ENCODE assay signal across 28 cellular contexts in genomic region chr1:93235261-93235660, GRCh38.
"Had no signal": no experiment of that assay in that cellular context is flagged by ENCODE, and none has a peak within 500 bp of the region (broad histone marks: within the 10 kb centered on the region; RNA-seq: fewer than 3 reads in every experiment).

No MANE protein-coding gene starts in this region.

- H3K4me3 ChIP-seq: colonic mucosa, heart right ventricle, left lung, mucosa of descending colon, neural progenitor cell, prostate gland, sigmoid colon, stomach, thyroid gland had no signal

- H3K9me3 Mint-ChIP-seq: dendritic cell treated with granulocyte-macrophage colony-stimulating factor and Interleukin-4, amounts not matched to agents 40 ng/mL and 50 ng/mL, for 4 days; natural killer cell treated with Interleukin-12 subunit alpha and Interleukin-12 subunit beta and Interleukin-15 and Interleukin-18, amount 100 ng/mL, for 72 hours; neural progenitor cell; stimulated activated effector memory CD8-positive, alpha-beta T cell treated with anti-CD3 and anti-CD28 coated beads, Interleukin-12 subunit alpha, Interleukin-12 subunit beta, amount 100 ng/mL, for 72 hours; type B pancreatic cell had no signal

- FAIRE-seq: endometrium, islet of Langerhans had no signal

- ATAC-seq: heart right ventricle; left cardiac atrium; left lung; mucosa of descending colon; natural killer cell treated with Interleukin-12 subunit alpha and Interleukin-12 subunit beta and Interleukin-15 and Interleukin-18, amount 100 ng/mL, for 72 hours; right cardiac atrium; stimulated activated effector memory CD8-positive, alpha-beta T cell treated with anti-CD3 and anti-CD28 coated beads, Interleukin-12 subunit alpha, Interleukin-12 subunit beta, amount 100 ng/mL, for 72 hours had no signal

- DNase-seq: colonic mucosa; effector memory CD4-positive, alpha-beta T cell; foreskin melanocyte; glutamatergic neuron; heart right ventricle; hippocampal formation; left cardiac atrium; left lung; mesenchymal stem cell; mucosa of descending colon; naive B cell; nucleus accumbens; right cardiac atrium; sigmoid colon; stimulated activated CD4-positive, alpha-beta T cell treated with anti-CD3 and anti-CD28 coated beads, Interleukin-2, amount 100 ng/mL, for 24 hours; stimulated activated CD4-positive, alpha-beta T cell treated with anti-CD3 and anti-CD28 coated beads, Interleukin-4, amount 100 ng/mL, for 24 hours; stimulated activated naive CD4-positive, alpha-beta T cell treated with Interleukin-2 at 50 U/mL for 16 hours; stomach; thyroid gland had no signal

- H3K27ac Mint-ChIP-seq: dendritic cell treated with granulocyte-macrophage colony-stimulating factor and Interleukin-4, amounts not matched to agents 40 ng/mL and 50 ng/mL, for 4 days; mesothelial cell of epicardium; natural killer cell treated with Interleukin-12 subunit alpha and Interleukin-12 subunit beta and Interleukin-15 and Interleukin-18, amount 100 ng/mL, for 72 hours; neural progenitor cell; stimulated activated effector memory CD8-positive, alpha-beta T cell treated with anti-CD3 and anti-CD28 coated beads, Interleukin-12 subunit alpha, Interleukin-12 subunit beta, amount 100 ng/mL, for 72 hours; type B pancreatic cell had no signal

- H3K27me3 ChIP-seq: colonic mucosa, heart right ventricle, left lung, neural progenitor cell, sigmoid colon, stomach, thyroid gland had no signal

- H3K36me3 ChIP-seq: colonic mucosa, left lung, prostate gland, sigmoid colon, thyroid gland had no signal

- H3K4me1 Mint-ChIP-seq: mesothelial cell of epicardium; neural progenitor cell; stimulated activated effector memory CD8-positive, alpha-beta T cell treated with anti-CD3 and anti-CD28 coated beads, Interleukin-12 subunit alpha, Interleukin-12 subunit beta, amount 100 ng/mL, for 72 hours had no signal

- H3K4me3 Mint-ChIP-seq: dendritic cell treated with granulocyte-macrophage colony-stimulating factor and Interleukin-4, amounts not matched to agents 40 ng/mL and 50 ng/mL, for 4 days; mesothelial cell of epicardium; naive B cell; natural killer cell treated with Interleukin-12 subunit alpha and Interleukin-12 subunit beta and Interleukin-15 and Interleukin-18, amount 100 ng/mL, for 72 hours; neural progenitor cell; stimulated activated effector memory CD8-positive, alpha-beta T cell treated with anti-CD3 and anti-CD28 coated beads, Interleukin-12 subunit alpha, Interleukin-12 subunit beta, amount 100 ng/mL, for 72 hours; type B pancreatic cell had no signal

- H3K27me3 Mint-ChIP-seq: dendritic cell treated with granulocyte-macrophage colony-stimulating factor and Interleukin-4, amounts not matched to agents 40 ng/mL and 50 ng/mL, for 4 days; naive B cell; natural killer cell treated with Interleukin-12 subunit alpha and Interleukin-12 subunit beta and Interleukin-15 and Interleukin-18, amount 100 ng/mL, for 72 hours; type B pancreatic cell had no signal
